Comparison of ENCODE assay signal across 1 cellular context in genomic region chr6:79078057-79078969, GRCh38.
TF ChIP-seq lines count a peak whose summit lies in the region.

Gene PHIP, minus strand, starts transcription at chr6:79078254. Its CDS starts 186 bp downstream, at chr6:79078068.

TF ChIP-seq in HepG2, 621 proteins besides CTCF, POLR2A, EP300 and RAD21 (continued from another document and continues in another):
- peak; percentile 64; the same call in 1 of the 2 replicates for TF ChIP-seq ZNF704 (CRISPR knock-in tag; IDR thresholded peaks at IDR 0.05; ENCODE audit: borderline replicate concordance)
- TF ChIP-seq GFI1 (CRISPR knock-in tag; IDR thresholded peaks at IDR 0.05; ENCODE audit: borderline replicate concordance), result no peak
- peak; percentile 24; the same call in 1 of the 2 replicates for TF ChIP-seq ZNF451 (CRISPR knock-in tag; IDR thresholded peaks at IDR 0.05)
- TF ChIP-seq GLMP (CRISPR knock-in tag; IDR thresholded peaks at IDR 0.05; ENCODE audit: borderline replicate concordance), result no peak
- TF ChIP-seq PLRG1 (conservative IDR thresholded peaks at IDR 0.05), result no peak
- TF ChIP-seq CREBL2 (CRISPR knock-in tag; IDR thresholded peaks at IDR 0.05; ENCODE audit: borderline replicate concordance), result no peak
- TF ChIP-seq ZNF639 (CRISPR knock-in tag; conservative IDR thresholded peaks at IDR 0.05), result no peak; the same call in 1 of the 2 replicates
- 0 out of 2 replicates have a peak, but pooled peaks have one; percentile 25 for TF ChIP-seq SIN3B (IDR thresholded peaks at IDR 0.05; ENCODE audit: low read length)
- no peak for TF ChIP-seq ZNF761 (CRISPR knock-in tag; conservative IDR thresholded peaks at IDR 0.05)
- TF ChIP-seq FOXO4 (CRISPR knock-in tag; conservative IDR thresholded peaks at IDR 0.05), result no peak
- TF ChIP-seq HOXA9 (CRISPR knock-in tag; IDR thresholded peaks at IDR 0.05; ENCODE audit: borderline replicate concordance), result no peak
- no peak for TF ChIP-seq PAWR (CRISPR knock-in tag; IDR thresholded peaks at IDR 0.05; ENCODE audit: borderline replicate concordance)
- 0 out of 2 replicates have a peak, but pooled peaks have one; percentile 13 for TF ChIP-seq THRA (CRISPR knock-in tag; IDR thresholded peaks at IDR 0.05; ENCODE audit: borderline replicate concordance)
- TF ChIP-seq ETS1 (CRISPR knock-in tag; IDR thresholded peaks at IDR 0.05), result no peak; the same call in 1 of the 2 replicates
- TF ChIP-seq ZNF333 (CRISPR knock-in tag; IDR thresholded peaks at IDR 0.05; ENCODE audit: borderline replicate concordance), result 0 out of 2 replicates have a peak, but pooled peaks have one; percentile 27
- 0 out of 2 replicates have a peak, but pooled peaks have one; percentile 16 for TF ChIP-seq NFYB (CRISPR knock-in tag; IDR thresholded peaks at IDR 0.05)
- no peak for TF ChIP-seq CENPX (CRISPR knock-in tag; IDR thresholded peaks at IDR 0.05)
- TF ChIP-seq RFX5 (IDR thresholded peaks at IDR 0.05; ENCODE audit: low read depth, low read length), result 0 out of 2 replicates have a peak, but pooled peaks have one; percentile 13
- TF ChIP-seq ONECUT2 (CRISPR knock-in tag; IDR thresholded peaks at IDR 0.05), result no peak; the same call in 1 of the 2 replicates
- no peak for TF ChIP-seq ZMAT5 (CRISPR knock-in tag; IDR thresholded peaks at IDR 0.05; ENCODE audit: borderline replicate concordance, low read depth)
- 0 out of 2 replicates have a peak, but pooled peaks have one; percentile 50 for TF ChIP-seq ZNF274 (CRISPR knock-in tag; IDR thresholded peaks at IDR 0.05)
- TF ChIP-seq FOSL1 (CRISPR knock-in tag; IDR thresholded peaks at IDR 0.05; ENCODE audit: borderline replicate concordance), result no peak
- no peak for TF ChIP-seq ZKSCAN1 (IDR thresholded peaks at IDR 0.05; ENCODE audit: low read length)
- no peak for TF ChIP-seq MTF1 (CRISPR knock-in tag; IDR thresholded peaks at IDR 0.05)
- TF ChIP-seq ZEB1 (IDR thresholded peaks at IDR 0.05; ENCODE audit: insufficient replicate concordance, low read depth), result no peak
- no peak for TF ChIP-seq NFE2L1 (CRISPR knock-in tag; IDR thresholded peaks at IDR 0.05; ENCODE audit: borderline replicate concordance)
- no peak; the same call in 1 of the 2 replicates for TF ChIP-seq ZNF790 (CRISPR knock-in tag; IDR thresholded peaks at IDR 0.05; ENCODE audit: borderline replicate concordance)
- TF ChIP-seq ZNF383 (CRISPR knock-in tag; IDR thresholded peaks at IDR 0.05; ENCODE audit: borderline replicate concordance), result no peak
- TF ChIP-seq ZNF101 (CRISPR knock-in tag; IDR thresholded peaks at IDR 0.05; ENCODE audit: borderline replicate concordance, low read depth), result no peak
- no peak for TF ChIP-seq ZNF256 (CRISPR knock-in tag; conservative IDR thresholded peaks at IDR 0.05)
- TF ChIP-seq POLR2G (IDR thresholded peaks at IDR 0.05; ENCODE audit: low read depth, low read length), result peak; percentile 90
- TF ChIP-seq MLX (CRISPR knock-in tag; IDR thresholded peaks at IDR 0.05), result no peak
- TF ChIP-seq ZNF441 (CRISPR knock-in tag; IDR thresholded peaks at IDR 0.05; ENCODE audit: borderline replicate concordance), result no peak
- peak; percentile 24; the same call in 1 of the 2 replicates for TF ChIP-seq ZBTB38 (CRISPR knock-in tag; IDR thresholded peaks at IDR 0.05)
- no peak; the same call in 1 of the 2 replicates for TF ChIP-seq MAF1 (CRISPR knock-in tag; IDR thresholded peaks at IDR 0.05; ENCODE audit: borderline replicate concordance)
- TF ChIP-seq CEBPZ (IDR thresholded peaks at IDR 0.05; ENCODE audit: low read length), result no peak
- no peak for TF ChIP-seq ZNF318 (CRISPR knock-in tag; IDR thresholded peaks at IDR 0.05)
- peak; percentile 82 for TF ChIP-seq CBFB (CRISPR knock-in tag; IDR thresholded peaks at IDR 0.05)
- TF ChIP-seq SSRP1 (CRISPR knock-in tag; IDR thresholded peaks at IDR 0.05), result no peak
